In genomic region chr1:1187938-1188337, GRCh38 we compare ENCODE assay signal across 21 cellular contexts. TPM values are rescaled to one million over a fixed set of nuclear protein-coding genes. Genes with fewer than 3 reads are reported as not detected.
DNase-seq lines count a peak whose midpoint lies in the region; ATAC-seq and TF ChIP-seq lines count a peak whose summit lies in the region.
"Had no signal": no experiment of that assay in that cellular context is flagged by ENCODE, and none has a peak within 500 bp of the region (broad histone marks: within the 10 kb centered on the region; RNA-seq: fewer than 3 reads in every experiment).

No MANE protein-coding gene starts in this region.

- H2BK5ac ChIP-seq in mesenchymal stem cell (ENCODE audit: low read depth, low read length, poor library complexity, severe bottlenecking), result no peak overlapping the region

- no peak overlapping the region for H2AFZ ChIP-seq in mesenchymal stem cell (ENCODE audit: low read depth, low read length)
- H2AFZ ChIP-seq: GM23248 had no signal

- no peak overlapping the region for H4K91ac ChIP-seq in mesenchymal stem cell (ENCODE audit: low read length)

- H4K8ac ChIP-seq in mesenchymal stem cell (ENCODE audit: low read length), result no peak overlapping the region

- H3K27me3 ChIP-seq in mesenchymal stem cell (ENCODE audit: control insufficient read depth in 1 of 2, insufficient read depth in 1 of 2, low read length in 2 of 2), result peaks cover 0 to 31% of the 10 kb centered on the region in 2 experiments
- H3K27me3 ChIP-seq in brain microvascular endothelial cell (replicated peaks), result no peaks in the 10 kb centered on the region

- H3K27ac ChIP-seq in mesenchymal stem cell (ENCODE audit: low read length, poor library complexity, severe bottlenecking) (no peak overlapping the region), brain microvascular endothelial cell (no peak overlapping the region)
- H3K27ac ChIP-seq: GM23248, HL-60, SK-N-MC had no signal

- H3K36me3 ChIP-seq in mesenchymal stem cell (ENCODE audit: control insufficient read depth in 1 of 2, insufficient read depth in 2 of 2, low read depth in 1 of 2, low read length in 2 of 2) (no peaks in the 10 kb centered on the region), brain microvascular endothelial cell (replicated peaks) (no peaks in the 10 kb centered on the region)
- H3K36me3 ChIP-seq: BE2C had no signal

- H2BK15ac ChIP-seq in mesenchymal stem cell (ENCODE audit: low read depth, poor library complexity, severe bottlenecking), result no peak overlapping the region

- in situ Hi-C loops in brain microvascular endothelial cell (cut with HindIII; ENCODE audit: low pct_ligation_motif_present, low sequenced_read_pairs), result no loop called here

- H3K4me3 Mint-ChIP-seq in HFFc6 (no peak overlapping the region), progenitor cell of endocrine pancreas (ENCODE audit: low read depth) (no peak overlapping the region)

- no peak for TF ChIP-seq CTCF in AG09319 (IDR thresholded peaks at IDR 0.05; ENCODE audit: low read depth, low read length)
- no peak for TF ChIP-seq CTCF in HFFc6 (IDR thresholded peaks at IDR 0.05)
- TF ChIP-seq CTCF in progenitor cell of endocrine pancreas (IDR thresholded peaks at IDR 0.05; ENCODE audit: unreplicated experiment), result no peak
- TF ChIP-seq CTCF in brain microvascular endothelial cell (IDR thresholded peaks at IDR 0.05; ENCODE audit: low read depth, low read length, missing control alignments), result no peak

- peaks cover 6% of the 10 kb centered on the region; the same call in 1 of the 2 replicates for H3K9me3 Mint-ChIP-seq in HFFc6
- peaks cover 6% of the 10 kb centered on the region for H3K9me3 Mint-ChIP-seq in progenitor cell of endocrine pancreas (ENCODE audit: low read depth)

- no peak overlapping the region for H3K4ac ChIP-seq in mesenchymal stem cell (ENCODE audit: low read depth in 1 of 2, low read length in 2 of 2)

- no peak overlapping the region for H3K14ac ChIP-seq in mesenchymal stem cell (ENCODE audit: low read length in 2 of 2)

- no peak overlapping the region for H2BK12ac ChIP-seq in mesenchymal stem cell (ENCODE audit: low read length in 2 of 2)

- ATAC-seq in GM19452 (IDR thresholded peaks at IDR 0.05; ENCODE audit: unreplicated experiment), result no peak
- ATAC-seq: Right ventricle myocardium inferior had no signal

- no peak overlapping the region for H3K9ac ChIP-seq in mesenchymal stem cell (ENCODE audit: low read length)
- H3K9ac ChIP-seq: GM23248 had no signal

- H3K36me3 Mint-ChIP-seq in HFFc6 (ENCODE audit: low read depth) (no peaks in the 10 kb centered on the region), progenitor cell of endocrine pancreas (ENCODE audit: insufficient read depth) (peaks cover 17% of the 10 kb centered on the region)

- no peak overlapping the region for H3K4me3 ChIP-seq in mesenchymal stem cell (ENCODE audit: insufficient read depth in 1 of 2, low read depth in 1 of 2, low read length in 2 of 2)
- no peak overlapping the region for H3K4me3 ChIP-seq in brain microvascular endothelial cell (ENCODE audit: low read depth, low read length)
- H3K4me3 ChIP-seq: GM23248, SK-N-MC had no signal

- no peak overlapping the region for H3K4me2 ChIP-seq in mesenchymal stem cell (ENCODE audit: low read length, poor library complexity, severe bottlenecking)

- no peak overlapping the region for H2BK120ac ChIP-seq in mesenchymal stem cell (ENCODE audit: low read depth, low read length)

- no peaks in the 10 kb centered on the region for H3K9me3 ChIP-seq in mesenchymal stem cell (ENCODE audit: control insufficient read depth, low read length)
- H3K9me3 ChIP-seq: BE2C had no signal

- H3K27me3 Mint-ChIP-seq in HFFc6 (ENCODE audit: insufficient read depth) (peaks cover 23% of the 10 kb centered on the region), progenitor cell of endocrine pancreas (peaks cover 2% of the 10 kb centered on the region)

- no peak overlapping the region for H2AK5ac ChIP-seq in mesenchymal stem cell (ENCODE audit: low read length, severe bottlenecking)

- H3K27ac Mint-ChIP-seq in HFFc6 (no peak overlapping the region), progenitor cell of endocrine pancreas (no peak overlapping the region)

- peak; percentile 70 for DNase-seq in AG09319 (ENCODE audit: extremely low read depth, low read depth)
- DNase-seq in HFFc6, result peak; percentile 9
- peak; percentile 16 for DNase-seq in epidermal melanocyte (ENCODE audit: insufficient read length, low spot score)
- DNase-seq in mesenchymal stem cell, result peak; percentile 36
- no peak for DNase-seq in progenitor cell of endocrine pancreas (ENCODE audit: low spot score, unreplicated experiment)
- DNase-seq in brain microvascular endothelial cell, result no peak
- DNase-seq: BE2C, EL, GM23248, KBM-7, NCI-H1092 treated with DMSO at 0.1 percent for 48 hours, NCI-H1694 treated with DMSO at 0.1 percent for 48 hours, NCI-H2171, NCI-H446 treated with DMSO at 0.1 percent for 48 hours, NCI-H748 treated with DMSO at 0.1 percent for 48 hours had no signal

- H3K18ac ChIP-seq in mesenchymal stem cell (ENCODE audit: low read depth in 1 of 2, low read length in 2 of 2), result no peak overlapping the region

- no peak overlapping the region for H3K23ac ChIP-seq in mesenchymal stem cell (ENCODE audit: low read length in 2 of 2)

- peaks cover 5% of the 10 kb centered on the region for H3K4me1 ChIP-seq in mesenchymal stem cell (ENCODE audit: control insufficient read depth, insufficient read depth, low read depth, low read length)
- H3K4me1 ChIP-seq: BE2C had no signal

- no peaks in the 10 kb centered on the region for H3K79me1 ChIP-seq in mesenchymal stem cell (replicated peaks; ENCODE audit: low read length, poor library complexity, severe bottlenecking)

- H3K4me1 Mint-ChIP-seq in HFFc6 (ENCODE audit: low read depth) (peaks cover 4% of the 10 kb centered on the region; the same call in 1 of the 2 replicates), progenitor cell of endocrine pancreas (ENCODE audit: low read depth) (no peaks in the 10 kb centered on the region)

RNA-seq across cellular contexts. Expression of gene TTLL10, which starts 14.3 kb away (rescaled TPM):
- not detected for total RNA-seq in HFFc6 (2021; fragmentation: NEBNext Ultra II Directional; extraction: Animal tissue kit (Norgen Biotek cat#: 25700))
- polyA plus RNA-seq in mesenchymal stem cell (2013, experiment 1 of 2), result not detected
- not detected for polyA plus RNA-seq in mesenchymal stem cell (2013, experiment 2 of 2)
- 5.0 and 5.5 TPM in 2 replicates for total RNA-seq in progenitor cell of endocrine pancreas
- total RNA-seq: A673, GM23248, MCF 10A had no signal
- polyA plus RNA-seq: GM23248 had no signal

RNA-seq across cellular contexts. Expression of gene TNFRSF18, which starts 18.5 kb away (rescaled TPM):
- total RNA-seq in HFFc6 (2021; fragmentation: NEBNext Ultra II Directional; extraction: Animal tissue kit (Norgen Biotek cat#: 25700)), result not detected
- not detected for polyA plus RNA-seq in mesenchymal stem cell (2013, experiment 1 of 2)
- not detected for polyA plus RNA-seq in mesenchymal stem cell (2013, experiment 2 of 2)
- total RNA-seq in progenitor cell of endocrine pancreas, result 0.48 TPM in 1 of 2 replicates, not detected in the other
- total RNA-seq: GM23248, MCF 10A, Right ventricle myocardium inferior had no signal
- polyA plus RNA-seq: GM23248 had no signal

RNA-seq across cellular contexts. Expression of gene TNFRSF4, which starts 26.0 kb away (rescaled TPM):
- under 1 TPM in 1 of 6 experiments, not detected in 5; 0.17 TPM for total RNA-seq in HFFc6 (2021; fragmentation: NEBNext Ultra II Directional; extraction: Animal tissue kit (Norgen Biotek cat#: 25700))
- polyA plus RNA-seq in mesenchymal stem cell (2013, experiment 1 of 2), result 0.04 TPM
- polyA plus RNA-seq in mesenchymal stem cell (2013, experiment 2 of 2), result 0.05 TPM
- total RNA-seq in progenitor cell of endocrine pancreas, result 0.33 and 0.38 TPM in 2 replicates
- total RNA-seq: GM23248, MCF 10A had no signal
- polyA plus RNA-seq: GM23248 had no signal

RNA-seq across cellular contexts. Expression of gene SDF4, which starts 43.9 kb away (rescaled TPM):
- 100 to 1,000 TPM; 182 to 231 (median 196) TPM for total RNA-seq in HFFc6 (2021; fragmentation: NEBNext Ultra II Directional; extraction: Animal tissue kit (Norgen Biotek cat#: 25700))
- 239 TPM for polyA plus RNA-seq in mesenchymal stem cell (2013, experiment 1 of 2)
- 241 TPM for polyA plus RNA-seq in mesenchymal stem cell (2013, experiment 2 of 2)
- 103 and 107 TPM in 2 replicates for total RNA-seq in progenitor cell of endocrine pancreas

RNA-seq across cellular contexts. Expression of gene B3GALT6, which starts 44.1 kb away (rescaled TPM):
- total RNA-seq in HFFc6 (2021; fragmentation: NEBNext Ultra II Directional; extraction: Animal tissue kit (Norgen Biotek cat#: 25700)), result 10 to 100 TPM; 24.5 to 35.7 (median 25.8) TPM
- polyA plus RNA-seq in mesenchymal stem cell (2013, experiment 1 of 2), result 24.3 TPM
- 24.2 TPM for polyA plus RNA-seq in mesenchymal stem cell (2013, experiment 2 of 2)
- total RNA-seq in progenitor cell of endocrine pancreas, result 31.7 and 31.9 TPM in 2 replicates

Comparison
In these comparisons a context has a peak if more than half of its experiments do, and no peak if none do; other contexts are left out.
1. DNase-seq: peak in AG09319 (single experiment), HFFc6 (single experiment), epidermal melanocyte (single experiment) and mesenchymal stem cell (single experiment); none in progenitor cell of endocrine pancreas (single experiment) and brain microvascular endothelial cell (single experiment).